ENCODE assay signal across 12 cellular contexts in genomic region chr6:162857321-162857720, GRCh38.
DNase-seq lines count a peak whose midpoint lies in the region; ATAC-seq and TF ChIP-seq lines count a peak whose summit lies in the region.
"Had no signal": no experiment of that assay in that cellular context is flagged by ENCODE, and none has a peak within 500 bp of the region (broad histone marks: within the 10 kb centered on the region; RNA-seq: fewer than 3 reads in every experiment).

No MANE protein-coding gene starts in this region.

- peak overlapping the region; percentile 85 for H3K27ac Mint-ChIP-seq in type B pancreatic cell
- H3K27ac Mint-ChIP-seq: effector memory CD8-positive, alpha-beta T cell had no signal

- ATAC-seq in Right ventricle myocardium inferior, result no peak
- ATAC-seq: effector memory CD8-positive, alpha-beta T cell had no signal

- H3K27ac ChIP-seq in cardiac muscle cell (peak overlapping the region; percentile 61), ectodermal cell (ENCODE audit: insufficient read depth, low read depth, low read length, poor library complexity, severe bottlenecking) (peak overlapping the region; percentile 90)
- H3K27ac ChIP-seq: BLaER1, spleen had no signal

- no peaks in the 10 kb centered on the region for H3K9me3 ChIP-seq in cardiac muscle cell (ENCODE audit: low read depth)
- no peaks in the 10 kb centered on the region for H3K9me3 ChIP-seq in ectodermal cell (ENCODE audit: control insufficient read depth, low read length)
- H3K9me3 ChIP-seq: BLaER1, spleen had no signal

- H3K4me3 ChIP-seq in cardiac muscle cell (no peak overlapping the region), ectodermal cell (ENCODE audit: insufficient read depth, low read depth, low read length) (no peak overlapping the region)
- H3K4me3 ChIP-seq: BLaER1 had no signal

- H3K27me3 ChIP-seq in cardiac muscle cell (no peaks in the 10 kb centered on the region), ectodermal cell (ENCODE audit: control insufficient read depth, insufficient read depth, low read length, poor library complexity, severe bottlenecking) (no peaks in the 10 kb centered on the region)
- H3K27me3 ChIP-seq: BLaER1, spleen had no signal

- no peaks in the 10 kb centered on the region for H3K27me3 Mint-ChIP-seq in type B pancreatic cell

- no peaks in the 10 kb centered on the region for H3K36me3 Mint-ChIP-seq in type B pancreatic cell

- DNase-seq in cardiac muscle cell (ENCODE audit: low read depth in 1 of 2, low spot score in 1 of 2) (no peak), Right ventricle myocardium inferior (ENCODE audit: missing footprints) (no peak), midbrain (lab: John Stamatoyannopoulos, UW) (peak; percentile 72), type B pancreatic cell (ENCODE audit: extremely low spot score, unreplicated experiment) (no peak), UCSD-AML1 (lab: John Stamatoyannopoulos, UW; ENCODE audit: unreplicated experiment) (no peak), OCI-M2 (lab: John Stamatoyannopoulos, UW; ENCODE audit: unreplicated experiment) (no peak), putamen (ENCODE audit: low spot score) (no peak)
- DNase-seq: effector memory CD8-positive, alpha-beta T cell; NCI-H1048; spleen had no signal

- peak overlapping the region; percentile 82 for H3K4me3 Mint-ChIP-seq in type B pancreatic cell
- H3K4me3 Mint-ChIP-seq: effector memory CD8-positive, alpha-beta T cell had no signal

- H3K36me3 ChIP-seq in cardiac muscle cell (no peaks in the 10 kb centered on the region), ectodermal cell (ENCODE audit: control insufficient read depth, insufficient read depth, low read length) (no peaks in the 10 kb centered on the region)
- H3K36me3 ChIP-seq: BLaER1, spleen had no signal

- TF ChIP-seq CTCF in cardiac muscle cell (IDR thresholded peaks at IDR 0.05; ENCODE audit: low read depth, low read length), result no peak
- TF ChIP-seq CTCF in type B pancreatic cell (conservative IDR thresholded peaks at IDR 0.05), result no peak

- H3K9me3 Mint-ChIP-seq in type B pancreatic cell, result no peaks in the 10 kb centered on the region
- H3K9me3 Mint-ChIP-seq: effector memory CD8-positive, alpha-beta T cell had no signal

- peaks cover 19% of the 10 kb centered on the region for H3K4me1 Mint-ChIP-seq in type B pancreatic cell (ENCODE audit: unreplicated experiment)

- peaks cover 19% of the 10 kb centered on the region for H3K4me1 ChIP-seq in cardiac muscle cell (ENCODE audit: low read depth)
- peaks cover 19% of the 10 kb centered on the region for H3K4me1 ChIP-seq in ectodermal cell (ENCODE audit: control insufficient read depth, insufficient read depth, low read length)

- 4 to 5% methylated on average over 2 of the region's 2 CpGs for WGBS in ectodermal cell, 2 experiments

- intact Hi-C loops in Right ventricle myocardium inferior (cut with DNase I), result loop anchor here (10.0 kb wide), 1 partner anchor 1247 kb away; no protein-coding TSS in a partner anchor
